In the genomic region with DNA sequence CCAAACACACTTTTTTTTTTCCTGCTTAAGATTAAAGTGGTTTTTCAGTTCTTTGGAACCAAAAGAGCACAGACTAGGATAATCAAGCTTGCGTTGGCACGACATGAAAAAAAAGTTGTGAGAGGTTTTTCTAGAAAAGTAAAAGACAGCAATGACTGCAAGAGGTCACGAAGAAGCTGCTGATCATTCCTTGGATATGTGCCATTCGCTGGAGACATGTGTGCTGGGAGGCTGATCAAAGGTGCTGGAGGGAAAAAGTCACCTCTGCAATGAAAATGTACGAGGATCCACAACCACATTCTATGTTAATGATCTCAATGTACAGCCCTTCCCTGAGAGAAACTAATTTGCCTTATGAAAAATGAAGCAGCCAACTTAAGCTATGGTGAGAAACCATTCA, we compare ENCODE assay signal across 22 cellular contexts. TPM values are rescaled to one million over a fixed set of nuclear protein-coding genes. Genes with fewer than 3 reads are reported as not detected.
DNase-seq lines count a peak whose midpoint lies in the region; ATAC-seq and TF ChIP-seq lines count a peak whose summit lies in the region.
"Had no signal": no experiment of that assay in that cellular context is flagged by ENCODE, and none has a peak within 500 bp of the region (broad histone marks: within the 10 kb centered on the region; RNA-seq: fewer than 3 reads in every experiment).

No MANE protein-coding gene starts in this region.

- H3K27me3 Mint-ChIP-seq in natural killer cell treated with Interleukin-12 subunit alpha and Interleukin-12 subunit beta and Interleukin-15 and Interleukin-18, amount 100 ng/mL, for 72 hours, result no peaks in the 10 kb centered on the region
- H3K27me3 Mint-ChIP-seq in natural killer cell (ENCODE audit: low read depth in 2 of 2) (no peaks in the 10 kb centered on the region), nephron (ENCODE audit: low read depth) (no peaks in the 10 kb centered on the region)
- no peaks in the 10 kb centered on the region for H3K27me3 Mint-ChIP-seq in central memory CD8-positive, alpha-beta T cell
- H3K27me3 Mint-ChIP-seq: activated naive CD8-positive, alpha-beta T cell treated with anti-CD3 and anti-CD28 coated beads for 36 hours had no signal

- no peak for DNase-seq in natural killer cell treated with Interleukin-12 subunit alpha and Interleukin-12 subunit beta and Interleukin-15 and Interleukin-18, amount 100 ng/mL, for 72 hours (ENCODE audit: low spot score)
- DNase-seq in natural killer cell (no peak), left lobe of liver (ENCODE audit: low spot score) (no peak), activated T-cell treated with anti-CD3 and anti-CD28 coated beads for 4 hours (no peak), DMS53 (lab: John Stamatoyannopoulos, UW) (no peak)
- no peak for DNase-seq in central memory CD8-positive, alpha-beta T cell (ENCODE audit: low spot score in 2 of 2)
- DNase-seq: activated CD4-positive, alpha-beta T cell treated with anti-CD3 and anti-CD28 coated beads, Interleukin-2, amount 50 U/mL, for 48 hours; activated CD8-positive, alpha-beta memory T cell treated with anti-CD3 and anti-CD28 coated beads, Interleukin-2, amount 50 U/mL, for 4 hours; activated naive CD8-positive, alpha-beta T cell treated with anti-CD3 and anti-CD28 coated beads for 36 hours; Caco-2; central memory CD4-positive, alpha-beta T cell; islet precursor cell; NCI-H1417; NCI-H2029 treated with DMSO at 0.1 percent for 48 hours; NCI-H226; NCI-H69; small intestine; stimulated activated CD8-positive, alpha-beta memory T cell treated with anti-CD3 and anti-CD28 coated beads, Interleukin-4, amount 100 ng/mL, for 48 hours; trophoblast cell had no signal

- H3K9me3 Mint-ChIP-seq in natural killer cell treated with Interleukin-12 subunit alpha and Interleukin-12 subunit beta and Interleukin-15 and Interleukin-18, amount 100 ng/mL, for 72 hours, result no peaks in the 10 kb centered on the region
- no peaks in the 10 kb centered on the region for H3K9me3 Mint-ChIP-seq in natural killer cell
- no peaks in the 10 kb centered on the region for H3K9me3 Mint-ChIP-seq in central memory CD8-positive, alpha-beta T cell
- no peaks in the 10 kb centered on the region for H3K9me3 Mint-ChIP-seq in nephron
- H3K9me3 Mint-ChIP-seq: activated naive CD8-positive, alpha-beta T cell treated with anti-CD3 and anti-CD28 coated beads for 36 hours had no signal

- TF ChIP-seq CTCF in natural killer cell (IDR thresholded peaks at IDR 0.05) (no peak), nephron (IDR thresholded peaks at IDR 0.05; ENCODE audit: unreplicated experiment in 3 of 3) (no peak)

- no peak for ATAC-seq in natural killer cell treated with Interleukin-12 subunit alpha and Interleukin-12 subunit beta and Interleukin-15 and Interleukin-18, amount 100 ng/mL, for 72 hours
- ATAC-seq in natural killer cell, result no peak
- ATAC-seq in central memory CD8-positive, alpha-beta T cell (replicated peaks; ENCODE audit: extremely low read depth, poor library complexity, severe bottlenecking), result no peak
- no peak for ATAC-seq in left lobe of liver
- ATAC-seq in HG03095 (IDR thresholded peaks at IDR 0.05; ENCODE audit: unreplicated experiment), result no peak
- ATAC-seq: activated CD4-positive, CD25-positive, alpha-beta regulatory T cell treated with anti-CD3 and anti-CD28 coated beads, Interleukin-2, amount 50 U/mL, for 24 hours had no signal

- peaks cover 35 to 38% of the 10 kb centered on the region in 2 donors for H3K4me1 Mint-ChIP-seq in natural killer cell treated with Interleukin-12 subunit alpha and Interleukin-12 subunit beta and Interleukin-15 and Interleukin-18, amount 100 ng/mL, for 72 hours (ENCODE audit: low read depth in 2 of 2)
- H3K4me1 Mint-ChIP-seq in natural killer cell, result peaks cover 41% of the 10 kb centered on the region in 2 donors
- peaks cover 46% of the 10 kb centered on the region for H3K4me1 Mint-ChIP-seq in central memory CD8-positive, alpha-beta T cell
- peaks cover 68% of the 10 kb centered on the region for H3K4me1 Mint-ChIP-seq in nephron

- H3K36me3 Mint-ChIP-seq in natural killer cell treated with Interleukin-12 subunit alpha and Interleukin-12 subunit beta and Interleukin-15 and Interleukin-18, amount 100 ng/mL, for 72 hours, result peaks cover 5% of the 10 kb centered on the region
- H3K36me3 Mint-ChIP-seq in natural killer cell (no peaks in the 10 kb centered on the region), nephron (ENCODE audit: low read depth) (peaks cover 39% of the 10 kb centered on the region)
- H3K36me3 Mint-ChIP-seq in central memory CD8-positive, alpha-beta T cell (ENCODE audit: insufficient read depth), result peaks cover 16% of the 10 kb centered on the region

- H3K4me3 Mint-ChIP-seq in natural killer cell treated with Interleukin-12 subunit alpha and Interleukin-12 subunit beta and Interleukin-15 and Interleukin-18, amount 100 ng/mL, for 72 hours, result no peak overlapping the region
- H3K4me3 Mint-ChIP-seq in natural killer cell, result no peak overlapping the region
- no peak overlapping the region for H3K4me3 Mint-ChIP-seq in central memory CD8-positive, alpha-beta T cell
- peak overlapping the region in 2 of 3 experiments; percentile 3 to 25 for H3K4me3 Mint-ChIP-seq in nephron
- H3K4me3 Mint-ChIP-seq: activated naive CD8-positive, alpha-beta T cell treated with anti-CD3 and anti-CD28 coated beads for 36 hours had no signal

- intact Hi-C loops in natural killer cell (cut with micrococcal nuclease), result no loop called here

- H3K27ac Mint-ChIP-seq in natural killer cell treated with Interleukin-12 subunit alpha and Interleukin-12 subunit beta and Interleukin-15 and Interleukin-18, amount 100 ng/mL, for 72 hours, result peak overlapping the region; percentile 11 to 33
- H3K27ac Mint-ChIP-seq in natural killer cell, result peak overlapping the region in 1 of 2 donors; percentile 74
- H3K27ac Mint-ChIP-seq in central memory CD8-positive, alpha-beta T cell (ENCODE audit: low read depth), result peak overlapping the region; percentile 52
- H3K27ac Mint-ChIP-seq in nephron, result peak overlapping the region; percentile 95 to 98 (median 96)

RNA-seq across cellular contexts. Expression of gene AKR1B1, which starts 5.4 kb away (rescaled TPM):
- total RNA-seq in natural killer cell treated with Interleukin-12 subunit alpha and Interleukin-12 subunit beta and Interleukin-15 and Interleukin-18, amount 100 ng/mL, for 72 hours, result 100 to 1,000 TPM; 102 to 115 TPM
- total RNA-seq in natural killer cell (100 to 1,000 TPM in 1 of 3 donors, 10 to 100 TPM in 2; 68.4 to 106 (median 85.1) TPM), left lobe of liver (9.7 TPM)

Comparison
In these comparisons a context has a peak if more than half of its experiments do, and no peak if none do; other contexts are left out.
1. H3K4me3 Mint-ChIP-seq: peak in nephron (2 of 3); none in natural killer cell treated with Interleukin-12 subunit alpha and Interleukin-12 subunit beta and Interleukin-15 and Interleukin-18, amount 100 ng/mL, for 72 hours (single experiment), natural killer cell (single experiment) and central memory CD8-positive, alpha-beta T cell (single experiment).